ENCODE assay signal across 8 cellular contexts in genomic region chr17:44655983-44656700, GRCh38. TPM values are rescaled to one million over a fixed set of nuclear protein-coding genes. Genes with fewer than 3 reads are reported as not detected.
A peak's percentile ranks its signal among the peaks of the same experiment; 100 is the strongest.
DNase-seq lines count a peak whose midpoint lies in the region; ATAC-seq and TF ChIP-seq lines count a peak whose summit lies in the region.

Gene MEIOC, plus strand, starts transcription at chr17:44656468. Its CDS starts 146 bp downstream, at chr17:44656614.

- in situ Hi-C loops in GM13976 (cut with MboI; ENCODE audit: low sequenced_read_pairs, unreplicated experiment) = no loop called here

- H3K36me3 Mint-ChIP-seq in activated naive CD8-positive, alpha-beta T cell treated with anti-CD3 and anti-CD28 coated beads for 36 hours = peaks cover 3% of the 10 kb centered on the region
- H3K36me3 Mint-ChIP-seq in memory B cell = no peaks in the 10 kb centered on the region

- H3K4me3 Mint-ChIP-seq in activated naive CD8-positive, alpha-beta T cell treated with anti-CD3 and anti-CD28 coated beads for 36 hours = peak within 1 kb of the TSS; percentile 35
- H3K4me3 Mint-ChIP-seq in memory B cell = peak within 1 kb of the TSS; percentile 68

- H4K20me1 ChIP-seq in Karpas-422 (ENCODE audit: insufficient read depth, low read depth, low read length) = no peaks in the 10 kb centered on the region

- H3K27ac Mint-ChIP-seq in activated naive CD8-positive, alpha-beta T cell treated with anti-CD3 and anti-CD28 coated beads for 36 hours = no peak within 1 kb of the TSS
- no peak within 1 kb of the TSS for H3K27ac Mint-ChIP-seq in memory B cell

- H3K4me3 ChIP-seq in suprapubic skin (peak within 1 kb of the TSS; percentile 33), Karpas-422 (ENCODE audit: low read length) (no peak within 1 kb of the TSS)

- peak; percentile 70 for ATAC-seq in memory B cell (ENCODE audit: low read depth)

- no peak within 1 kb of the TSS for H3K9ac ChIP-seq in Karpas-422 (ENCODE audit: low read length)

- H2AFZ ChIP-seq in Karpas-422 (ENCODE audit: low read length) = no peak within 1 kb of the TSS

- no peak within 1 kb of the TSS for H3K27ac ChIP-seq in suprapubic skin
- no peak within 1 kb of the TSS for H3K27ac ChIP-seq in Karpas-422 (ENCODE audit: low read length)

- TF ChIP-seq EP300 in suprapubic skin (IDR thresholded peaks at IDR 0.05) = no peak

- peaks cover 13% of the 10 kb centered on the region for H3K4me1 ChIP-seq in suprapubic skin
- H3K4me1 ChIP-seq in Karpas-422 (ENCODE audit: low read length) = no peaks in the 10 kb centered on the region

- peak; percentile 72 for DNase-seq in GM13976 (ENCODE audit: low spot score)
- peak; percentile 76 to 87 for DNase-seq in NCI-H526 (lab: John Stamatoyannopoulos, UW)
- peak; percentile 48 for DNase-seq in activated naive CD8-positive, alpha-beta T cell treated with anti-CD3 and anti-CD28 coated beads for 36 hours
- DNase-seq in memory B cell (ENCODE audit: low spot score in 2 of 2) = peak in 1 of 2 donors; percentile 22
- DNase-seq in suprapubic skin (ENCODE audit: low spot score in 2 of 2) = no peak
- no peak for DNase-seq in Karpas-422
- no peak for DNase-seq in epidermal melanocyte (ENCODE audit: insufficient read length, low spot score)
- DNase-seq in effector CD8-positive, alpha-beta T cell (lab: John Stamatoyannopoulos, UW) = no peak

- TF ChIP-seq CTCF in GM13976 (IDR thresholded peaks at IDR 0.05; ENCODE audit: borderline replicate concordance, control extremely low read depth, extremely low read depth, insufficient read depth, missing control alignments) (no peak), suprapubic skin (IDR thresholded peaks at IDR 0.05) (no peak)

- peaks cover 3% of the 10 kb centered on the region for H3K9me3 Mint-ChIP-seq in activated naive CD8-positive, alpha-beta T cell treated with anti-CD3 and anti-CD28 coated beads for 36 hours
- H3K9me3 Mint-ChIP-seq in memory B cell = no peaks in the 10 kb centered on the region

- peaks cover 53% of the 10 kb centered on the region for H3K27me3 Mint-ChIP-seq in activated naive CD8-positive, alpha-beta T cell treated with anti-CD3 and anti-CD28 coated beads for 36 hours
- H3K27me3 Mint-ChIP-seq in memory B cell = peaks cover 19% of the 10 kb centered on the region

- no peak within 1 kb of the TSS for H3K4me2 ChIP-seq in Karpas-422 (ENCODE audit: low read depth, low read length, poor library complexity, severe bottlenecking)

- WGBS in suprapubic skin = 23% methylated on average over 27 of the region's 57 CpGs

- H3K79me2 ChIP-seq in Karpas-422 (ENCODE audit: low read length) = no peaks in the 10 kb centered on the region

- H3K9me3 ChIP-seq in suprapubic skin (no peaks in the 10 kb centered on the region), Karpas-422 (ENCODE audit: low read length) (no peaks in the 10 kb centered on the region)

- H3K36me3 ChIP-seq in suprapubic skin (no peaks in the 10 kb centered on the region), Karpas-422 (ENCODE audit: insufficient read depth, low read length) (no peaks in the 10 kb centered on the region)

- no peaks in the 10 kb centered on the region for H3K9me2 ChIP-seq in Karpas-422 (replicated peaks; ENCODE audit: insufficient read depth, low read length)

- no peak for TF ChIP-seq POLR2A in suprapubic skin (IDR thresholded peaks at IDR 0.05)

- H3K27me3 ChIP-seq in suprapubic skin (peaks cover 70% of the 10 kb centered on the region), Karpas-422 (ENCODE audit: low read length) (no peaks in the 10 kb centered on the region)

- H3K4me1 Mint-ChIP-seq in activated naive CD8-positive, alpha-beta T cell treated with anti-CD3 and anti-CD28 coated beads for 36 hours = peaks cover 5% of the 10 kb centered on the region
- peaks cover 3% of the 10 kb centered on the region for H3K4me1 Mint-ChIP-seq in memory B cell

RNA-seq across cellular contexts. Expression of gene MEIOC, which starts in this region (rescaled TPM):
- under 1 TPM; 0.19 to 0.30 TPM for total RNA-seq in activated naive CD8-positive, alpha-beta T cell treated with anti-CD3 and anti-CD28 coated beads for 36 hours
- not detected for total RNA-seq in suprapubic skin
- not detected in 2 replicates for total RNA-seq in Karpas-422 (2014; rRNA removed; shearing (Covaris generic); ENCODE audit: low replicate concordance)

Comparison
In these comparisons a context has a peak if more than half of its experiments do, and no peak if none do; other contexts are left out.
1. Peak in DNase-seq in activated naive CD8-positive, alpha-beta T cell treated with anti-CD3 and anti-CD28 coated beads for 36 hours; RNA of the gene not detected or under 1 TPM.
2. DNase-seq: peak in GM13976 (single experiment) and NCI-H526 (2 of 2); none in suprapubic skin (0 of 2), Karpas-422 (single experiment), epidermal melanocyte (single experiment) and effector CD8-positive, alpha-beta T cell (single experiment).